Comparison of ENCODE assay signal across 2 cellular contexts in the genomic region with DNA sequence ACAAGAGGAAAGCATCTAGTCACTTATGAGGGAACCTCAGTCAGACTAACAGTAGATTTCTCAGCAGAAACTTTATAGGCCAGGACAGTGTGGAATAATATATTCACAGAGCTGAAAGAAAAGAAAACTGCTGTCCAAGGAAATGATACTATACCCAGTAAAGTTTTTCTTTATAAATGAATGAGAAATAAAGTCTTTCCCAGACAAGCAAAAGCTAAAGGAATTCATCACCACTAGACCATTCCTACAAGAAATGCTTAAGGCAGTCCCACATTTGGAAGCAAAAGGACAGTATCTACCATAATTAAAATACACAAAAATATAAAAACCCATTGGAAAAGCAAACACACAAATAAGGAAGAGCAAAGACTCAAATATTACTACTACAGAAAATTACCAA.
TF ChIP-seq lines count a peak whose summit lies in the region.

No MANE protein-coding gene starts in this region.

TF ChIP-seq in HepG2, 621 proteins besides CTCF, POLR2A, EP300 and RAD21 (continued from another document):
- TF ChIP-seq, protein P1, sequence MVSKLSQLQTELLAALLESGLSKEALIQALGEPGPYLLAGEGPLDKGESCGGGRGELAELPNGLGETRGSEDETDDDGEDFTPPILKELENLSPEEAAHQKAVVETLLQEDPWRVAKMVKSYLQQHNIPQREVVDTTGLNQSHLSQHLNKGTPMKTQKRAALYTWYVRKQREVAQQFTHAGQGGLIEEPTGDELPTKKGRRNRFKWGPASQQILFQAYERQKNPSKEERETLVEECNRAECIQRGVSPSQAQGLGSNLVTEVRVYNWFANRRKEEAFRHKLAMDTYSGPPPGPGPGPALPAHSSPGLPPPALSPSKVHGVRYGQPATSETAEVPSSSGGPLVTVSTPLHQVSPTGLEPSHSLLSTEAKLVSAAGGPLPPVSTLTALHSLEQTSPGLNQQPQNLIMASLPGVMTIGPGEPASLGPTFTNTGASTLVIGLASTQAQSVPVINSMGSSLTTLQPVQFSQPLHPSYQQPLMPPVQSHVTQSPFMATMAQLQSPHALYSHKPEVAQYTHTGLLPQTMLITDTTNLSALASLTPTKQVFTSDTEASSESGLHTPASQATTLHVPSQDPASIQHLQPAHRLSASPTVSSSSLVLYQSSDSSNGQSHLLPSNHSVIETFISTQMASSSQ (IDR thresholded peaks at IDR 0.05; ENCODE audit: low read depth) = no peak
- TF ChIP-seq, protein P1 (CRISPR knock-in tag; IDR thresholded peaks at IDR 0.05; ENCODE audit: borderline replicate concordance) = no peak
- no peak for TF ChIP-seq ZNF605 (CRISPR knock-in tag; IDR thresholded peaks at IDR 0.05)
- no peak for TF ChIP-seq YEATS2 (CRISPR knock-in tag; IDR thresholded peaks at IDR 0.05; ENCODE audit: borderline replicate concordance)
- peak; percentile 91; the same call in 1 of the 2 replicates for TF ChIP-seq ZNF337 (CRISPR knock-in tag; IDR thresholded peaks at IDR 0.05; ENCODE audit: borderline replicate concordance, low read depth)
- TF ChIP-seq, protein P2, sequence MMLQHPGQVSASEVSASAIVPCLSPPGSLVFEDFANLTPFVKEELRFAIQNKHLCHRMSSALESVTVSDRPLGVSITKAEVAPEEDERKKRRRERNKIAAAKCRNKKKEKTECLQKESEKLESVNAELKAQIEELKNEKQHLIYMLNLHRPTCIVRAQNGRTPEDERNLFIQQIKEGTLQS (CRISPR knock-in tag; IDR thresholded peaks at IDR 0.05) = no peak
- no peak for TF ChIP-seq POLR2G (IDR thresholded peaks at IDR 0.05; ENCODE audit: low read depth, low read length)

TF ChIP-seq in HEK293, 187 proteins besides CTCF, POLR2A, EP300 and RAD21 (continued from another document):
- TF ChIP-seq, protein P3, sequence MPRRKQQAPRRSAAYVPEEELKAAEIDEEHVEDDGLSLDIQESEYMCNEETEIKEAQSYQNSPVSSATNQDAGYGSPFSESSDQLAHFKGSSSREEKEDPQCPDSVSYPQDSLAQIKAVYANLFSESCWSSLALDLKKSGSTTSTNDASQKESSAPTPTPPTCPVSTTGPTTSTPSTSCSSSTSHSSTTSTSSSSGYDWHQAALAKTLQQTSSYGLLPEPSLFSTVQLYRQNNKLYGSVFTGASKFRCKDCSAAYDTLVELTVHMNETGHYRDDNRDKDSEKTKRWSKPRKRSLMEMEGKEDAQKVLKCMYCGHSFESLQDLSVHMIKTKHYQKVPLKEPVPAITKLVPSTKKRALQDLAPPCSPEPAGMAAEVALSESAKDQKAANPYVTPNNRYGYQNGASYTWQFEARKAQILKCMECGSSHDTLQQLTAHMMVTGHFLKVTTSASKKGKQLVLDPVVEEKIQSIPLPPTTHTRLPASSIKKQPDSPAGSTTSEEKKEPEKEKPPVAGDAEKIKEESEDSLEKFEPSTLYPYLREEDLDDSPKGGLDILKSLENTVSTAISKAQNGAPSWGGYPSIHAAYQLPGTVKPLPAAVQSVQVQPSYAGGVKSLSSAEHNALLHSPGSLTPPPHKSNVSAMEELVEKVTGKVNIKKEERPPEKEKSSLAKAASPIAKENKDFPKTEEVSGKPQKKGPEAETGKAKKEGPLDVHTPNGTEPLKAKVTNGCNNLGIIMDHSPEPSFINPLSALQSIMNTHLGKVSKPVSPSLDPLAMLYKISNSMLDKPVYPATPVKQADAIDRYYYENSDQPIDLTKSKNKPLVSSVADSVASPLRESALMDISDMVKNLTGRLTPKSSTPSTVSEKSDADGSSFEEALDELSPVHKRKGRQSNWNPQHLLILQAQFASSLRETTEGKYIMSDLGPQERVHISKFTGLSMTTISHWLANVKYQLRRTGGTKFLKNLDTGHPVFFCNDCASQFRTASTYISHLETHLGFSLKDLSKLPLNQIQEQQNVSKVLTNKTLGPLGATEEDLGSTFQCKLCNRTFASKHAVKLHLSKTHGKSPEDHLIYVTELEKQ (tag by site-specific recombination; IDR thresholded peaks at IDR 0.05; ENCODE audit: borderline replicate concordance) = no peak
